8 cellular contexts compared by ENCODE assay signal in the genomic region with DNA sequence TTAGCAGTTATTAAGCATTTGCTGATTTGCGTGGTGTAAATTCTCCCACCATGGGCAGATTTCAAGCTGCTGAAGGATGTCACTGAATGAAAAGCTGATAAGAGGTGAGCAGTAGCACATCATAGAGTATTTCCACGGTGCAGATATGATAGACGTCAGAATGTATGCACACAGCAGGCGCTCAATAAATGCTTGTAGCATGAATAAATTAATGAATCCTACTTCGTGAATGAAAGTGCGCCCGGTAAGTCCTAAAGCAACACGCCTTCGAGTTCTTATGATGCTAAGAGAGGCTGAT. TPM values are rescaled to one million over a fixed set of nuclear protein-coding genes. Genes with fewer than 3 reads are reported as not detected.
A peak's percentile ranks its signal among the peaks of the same experiment; 100 is the strongest.
DNase-seq lines count a peak whose midpoint lies in the region; ATAC-seq and TF ChIP-seq lines count a peak whose summit lies in the region.

No MANE protein-coding gene starts in this region.

- H3K27me3 ChIP-seq in left ventricle myocardium inferior (ENCODE audit: low read depth) (no peaks in the 10 kb centered on the region), right atrium auricular region (no peaks in the 10 kb centered on the region), mononuclear cell (ENCODE audit: insufficient read depth, low read length) (no peaks in the 10 kb centered on the region), upper lobe of right lung (no peaks in the 10 kb centered on the region)

- DNase-seq in left ventricle myocardium inferior (no peak), right atrium auricular region (ENCODE audit: low spot score) (no peak), astrocyte of the cerebellum (ENCODE audit: low read depth) (no peak), upper lobe of right lung (no peak), epidermal melanocyte (ENCODE audit: insufficient read length, low spot score) (no peak), islet precursor cell (no peak)
- DNase-seq in stimulated activated CD8-positive, alpha-beta memory T cell treated with anti-CD3 and anti-CD28 coated beads, Interleukin-4, amount 100 ng/mL, for 48 hours: no peak

- no peaks in the 10 kb centered on the region for H3K9me3 ChIP-seq in left ventricle myocardium inferior (replicated peaks)
- H3K9me3 ChIP-seq in right atrium auricular region: no peaks in the 10 kb centered on the region
- H3K9me3 ChIP-seq in mononuclear cell (ENCODE audit: low read depth, low read length): no peaks in the 10 kb centered on the region
- H3K9me3 ChIP-seq in upper lobe of right lung: no peaks in the 10 kb centered on the region

- ATAC-seq in upper lobe of right lung: no peak

- H3K36me3 ChIP-seq in left ventricle myocardium inferior (peaks cover 2% of the 10 kb centered on the region), right atrium auricular region (no peaks in the 10 kb centered on the region), upper lobe of right lung (no peaks in the 10 kb centered on the region)

- intact Hi-C loops in left ventricle myocardium inferior (cut with micrococcal nuclease): no loop called here
- intact Hi-C loops in upper lobe of right lung (cut with DNase I): no loop called here

- H3K4me1 ChIP-seq in left ventricle myocardium inferior (peaks cover 41% of the 10 kb centered on the region), right atrium auricular region (peaks cover 0 to 29% of the 10 kb centered on the region in 2 donors), mononuclear cell (ENCODE audit: insufficient read depth, low read length) (peaks cover 32% of the 10 kb centered on the region), upper lobe of right lung (peaks cover 32% of the 10 kb centered on the region)

- TF ChIP-seq CTCF in left ventricle myocardium inferior (IDR thresholded peaks at IDR 0.05; ENCODE audit: borderline replicate concordance) (no peak), right atrium auricular region (IDR thresholded peaks at IDR 0.05) (no peak), astrocyte of the cerebellum (IDR thresholded peaks at IDR 0.05; ENCODE audit: low read depth, low read length, missing control alignments) (no peak), upper lobe of right lung (IDR thresholded peaks at IDR 0.05) (peak; percentile 13)

- in situ Hi-C loops in astrocyte of the cerebellum (cut with HindIII; ENCODE audit: low sequenced_read_pairs): no loop called here

- H3K4me3 ChIP-seq in left ventricle myocardium inferior (peak overlapping the region; percentile 54), right atrium auricular region (peak overlapping the region in 1 of 2 donors; percentile 23), astrocyte of the cerebellum (ENCODE audit: low read depth, low read length) (peak overlapping the region; percentile 28), mononuclear cell (ENCODE audit: low read length) (peak overlapping the region; percentile 25), upper lobe of right lung (peak overlapping the region; percentile 38)

- H3K27ac ChIP-seq in left ventricle myocardium inferior (replicated peaks): peak overlapping the region; percentile 77
- H3K27ac ChIP-seq in right atrium auricular region: peak overlapping the region in 1 of 2 donors; percentile 26
- H3K27ac ChIP-seq in upper lobe of right lung: no peak overlapping the region

RNA-seq across cellular contexts. Expression of a gene that starts 0.5 kb away (rescaled TPM):
- total RNA-seq in left ventricle myocardium inferior (9.6 TPM), right atrium auricular region (10 to 100 TPM; 12.0 to 13.9 TPM), mononuclear cell (11.1 TPM), upper lobe of right lung (15.3 TPM)

RNA-seq across cellular contexts. Expression of a gene that starts 10.1 kb away (rescaled TPM):
- 34.9 TPM for total RNA-seq in left ventricle myocardium inferior
- 10 to 100 TPM; 28.1 to 36.0 TPM for total RNA-seq in right atrium auricular region
- total RNA-seq in mononuclear cell: 21.9 TPM
- total RNA-seq in upper lobe of right lung: 32.3 TPM
